Comparison of ENCODE assay signal across 6 cellular contexts in the genomic region with DNA sequence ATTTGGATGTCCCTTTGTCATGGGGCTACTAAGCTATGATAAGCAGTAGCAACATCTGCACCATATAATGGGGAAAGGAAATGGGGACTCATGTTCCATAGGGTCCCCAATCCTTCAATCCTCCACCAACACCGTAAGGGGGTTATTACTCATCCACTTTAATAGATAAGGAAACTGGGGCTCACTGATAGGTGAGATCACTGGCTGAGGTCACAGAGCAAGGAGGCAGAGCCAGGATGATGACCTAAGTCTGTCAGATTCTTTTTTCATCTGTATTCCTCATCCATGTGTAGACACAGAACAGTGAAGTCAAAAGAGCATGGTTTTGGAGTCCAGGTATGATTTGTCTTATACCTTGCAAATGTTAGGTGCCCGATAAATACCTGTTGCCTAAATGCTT. TPM values are rescaled to one million over a fixed set of nuclear protein-coding genes. Genes with fewer than 3 reads are reported as not detected.
"Had no signal": no experiment of that assay in that cellular context is flagged by ENCODE, and none has a peak within 500 bp of the region (broad histone marks: within the 10 kb centered on the region; RNA-seq: fewer than 3 reads in every experiment).

No MANE protein-coding gene starts in this region.

- DNase-seq: GM23248, GOT3, H7, KBM-7 had no signal

- ATAC-seq: HCT116, HepG2 had no signal

RNA-seq across cellular contexts. Expression of a gene that starts 10.5 kb away (rescaled TPM):
- total RNA-seq: GM23248, HepG2 had no signal
